25 cellular contexts compared by ENCODE assay signal in genomic region chr1:220575718-220576497, GRCh38. TPM values are rescaled to one million over a fixed set of nuclear protein-coding genes. Genes with fewer than 3 reads are reported as not detected.
DNase-seq lines count a peak whose midpoint lies in the region; ATAC-seq, FAIRE-seq and TF ChIP-seq lines count a peak whose summit lies in the region.
"Had no signal": no experiment of that assay in that cellular context is flagged by ENCODE, and none has a peak within 500 bp of the region (broad histone marks: within the 10 kb centered on the region; RNA-seq: fewer than 3 reads in every experiment).

No MANE protein-coding gene starts in this region.

- no peaks in the 10 kb centered on the region for H4K20me1 ChIP-seq in Karpas-422 (ENCODE audit: insufficient read depth, low read depth, low read length)

- H3K9ac ChIP-seq in Karpas-422 (ENCODE audit: low read length) = no peak overlapping the region

- TF ChIP-seq CTCF in bronchial epithelial cell (IDR thresholded peaks at IDR 0.05; ENCODE audit: insufficient read depth, low read length, severe bottlenecking) (no peak), foreskin keratinocyte (conservative IDR thresholded peaks at IDR 0.05) (no peak)
- no peak for TF ChIP-seq CTCF in CD4-positive, alpha-beta T cell (IDR thresholded peaks at IDR 0.05)

- peak; percentile 88 for ATAC-seq in foreskin keratinocyte
- ATAC-seq in CD4-positive, alpha-beta T cell (ENCODE audit: poor library complexity) = no peak

- DNase-seq in EH (ENCODE audit: low read depth) (peak; percentile 18), Karpas-422 (peak; percentile 28), bronchial epithelial cell (ENCODE audit: low read depth) (peak; percentile 93), foreskin keratinocyte (peak; percentile 96 to 97), T-helper 9 cell (no peak), DMS53 (lab: John Stamatoyannopoulos, UW) (no peak)
- DNase-seq in CD4-positive, alpha-beta T cell = no peak
- DNase-seq: Calu3; CD8-positive, alpha-beta memory T cell; DMS153; MV-4-11; NCI-H1105; NCI-H1436 treated with DMSO at 0.1 percent for 48 hours; NCI-H187 treated with DMSO at 0.1 percent for 48 hours; NCI-H2171 treated with DMSO at 0.1 percent for 48 hours; NCI-H345; NCI-H510A treated with DMSO at 0.1 percent for 48 hours; SIG-M5 had no signal

- no peak overlapping the region for H3K4me2 ChIP-seq in Karpas-422 (ENCODE audit: low read depth, low read length, poor library complexity, severe bottlenecking)

- intact Hi-C loops in CD4-positive, alpha-beta T cell (cut with DNase I, micrococcal nuclease) = no loop called here

- H3K36me3 ChIP-seq in Karpas-422 (ENCODE audit: insufficient read depth, low read length) (no peaks in the 10 kb centered on the region), bronchial epithelial cell (ENCODE audit: control insufficient read depth, insufficient read depth, low read length) (no peaks in the 10 kb centered on the region)

- H3K27me3 ChIP-seq in Karpas-422 (ENCODE audit: low read length) (0 out of 2 replicates have a peak, but pooled peaks cover 3% of the 10 kb centered on the region), bronchial epithelial cell (ENCODE audit: control insufficient read depth, insufficient read depth, low read length) (no peaks in the 10 kb centered on the region), foreskin keratinocyte (no peaks in the 10 kb centered on the region)
- no peaks in the 10 kb centered on the region for H3K27me3 ChIP-seq in CD4-positive, alpha-beta T cell (ENCODE audit: control insufficient read depth, insufficient read depth, low read length)

- H3K9me3 Mint-ChIP-seq in CD4-positive, alpha-beta T cell = peaks cover 2% of the 10 kb centered on the region

- no peaks in the 10 kb centered on the region for H3K4me1 Mint-ChIP-seq in CD4-positive, alpha-beta T cell (ENCODE audit: low read depth)
- H3K4me1 Mint-ChIP-seq: B cell; CD8-positive, alpha-beta memory T cell had no signal

- H3K9me3 ChIP-seq in Karpas-422 (ENCODE audit: low read length) = peaks cover 8% of the 10 kb centered on the region
- peaks cover 13% of the 10 kb centered on the region for H3K9me3 ChIP-seq in CD4-positive, alpha-beta T cell (ENCODE audit: control insufficient read depth, low read length)

- H3K36me3 Mint-ChIP-seq in CD4-positive, alpha-beta T cell (ENCODE audit: low read depth) = no peaks in the 10 kb centered on the region
- H3K36me3 Mint-ChIP-seq: CD8-positive, alpha-beta memory T cell had no signal

- H3K27ac ChIP-seq in Karpas-422 (ENCODE audit: low read length) (no peak overlapping the region), foreskin keratinocyte (peak overlapping the region; percentile 30)
- no peak overlapping the region for H3K27ac ChIP-seq in CD4-positive, alpha-beta T cell (ENCODE audit: low read depth, low read length)
- H3K27ac ChIP-seq: C4-2B, HL-60, SK-N-MC had no signal

- H3K4me1 ChIP-seq in Karpas-422 (ENCODE audit: low read length) (no peaks in the 10 kb centered on the region), foreskin keratinocyte (peaks cover 5% of the 10 kb centered on the region)

- CTCF ChIA-PET in CD4-positive, alpha-beta T cell (lab: Charles Lee) = no interaction called here

- H3K9me2 ChIP-seq in Karpas-422 (replicated peaks; ENCODE audit: insufficient read depth, low read length) = no peaks in the 10 kb centered on the region

- POLR2A ChIA-PET in CD4-positive, alpha-beta T cell (lab: Charles Lee) = no interaction called here

- H2AFZ ChIP-seq in Karpas-422 (ENCODE audit: low read length) = no peak overlapping the region

- H3K79me2 ChIP-seq in Karpas-422 (ENCODE audit: low read length) = no peaks in the 10 kb centered on the region

- no peak overlapping the region for H3K4me3 Mint-ChIP-seq in CD4-positive, alpha-beta T cell
- H3K4me3 Mint-ChIP-seq: B cell; CD8-positive, alpha-beta memory T cell had no signal

- FAIRE-seq in bronchial epithelial cell (lab: Jason Lieb, UNC) = peak; percentile 47
- FAIRE-seq: GM18507, H54 had no signal

- H3K4me3 ChIP-seq in Karpas-422 (ENCODE audit: low read length) (no peak overlapping the region), bronchial epithelial cell (ENCODE audit: low read depth, low read length) (no peak overlapping the region)
- H3K4me3 ChIP-seq: SK-N-MC had no signal

- H3K27me3 Mint-ChIP-seq in CD4-positive, alpha-beta T cell = peaks cover 3% of the 10 kb centered on the region
- H3K27me3 Mint-ChIP-seq: B cell had no signal

- H3K27ac Mint-ChIP-seq in CD4-positive, alpha-beta T cell = no peak overlapping the region
- H3K27ac Mint-ChIP-seq: B cell; CD8-positive, alpha-beta memory T cell had no signal

RNA-seq across cellular contexts. Expression of gene MARK1, which starts 48.0 kb away (rescaled TPM):
- total RNA-seq in Karpas-422 (2014; rRNA removed; shearing (Covaris generic); ENCODE audit: low replicate concordance) = 0.90 and 1.3 TPM in 2 replicates
- 3.9 and 10.4 TPM in 2 replicates for total RNA-seq in bronchial epithelial cell
- 13.4 and 16.2 TPM in 2 replicates for total RNA-seq in foreskin keratinocyte
- polyA plus RNA-seq in foreskin keratinocyte = 3.9 and 5.5 TPM in 2 replicates
- not detected for total RNA-seq in CD4-positive, alpha-beta T cell
- total RNA-seq: LHCN-M2 had no signal
- polyA plus RNA-seq: CD8-positive, alpha-beta memory T cell had no signal

Comparison
In these comparisons a context has a peak if more than half of its experiments do, and no peak if none do; other contexts are left out.
1. DNase-seq: peak in EH (single experiment), Karpas-422 (single experiment), bronchial epithelial cell (single experiment) and foreskin keratinocyte (2 of 2); none in CD4-positive, alpha-beta T cell (0 of 10), T-helper 9 cell (single experiment) and DMS53 (single experiment).